1 cellular context compared by ENCODE assay signal in the genomic region with DNA sequence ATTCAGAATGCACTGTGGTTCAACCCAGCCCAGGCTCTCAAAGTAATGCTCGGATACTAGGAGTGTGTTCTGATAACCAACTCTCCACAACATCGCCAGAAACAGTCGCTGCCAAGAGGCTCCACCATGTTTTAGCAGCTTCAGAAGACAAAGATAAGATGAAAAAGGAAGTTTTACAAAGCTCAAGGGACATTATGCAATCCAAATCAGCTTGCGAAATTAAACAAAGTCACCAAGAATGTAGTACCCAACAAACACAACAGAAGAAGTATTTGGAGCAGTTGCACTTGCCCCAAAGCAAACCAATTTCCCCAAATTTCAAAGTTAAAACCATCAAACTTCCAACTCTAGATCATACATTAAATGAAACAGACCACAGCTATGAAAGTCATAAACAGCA.
TF ChIP-seq lines count a peak whose summit lies in the region.

No MANE protein-coding gene starts in this region.

TF ChIP-seq in GM23338, 12 proteins besides CTCF, POLR2A, EP300 and RAD21 (continued from another document):
- TF ChIP-seq, protein P1, sequence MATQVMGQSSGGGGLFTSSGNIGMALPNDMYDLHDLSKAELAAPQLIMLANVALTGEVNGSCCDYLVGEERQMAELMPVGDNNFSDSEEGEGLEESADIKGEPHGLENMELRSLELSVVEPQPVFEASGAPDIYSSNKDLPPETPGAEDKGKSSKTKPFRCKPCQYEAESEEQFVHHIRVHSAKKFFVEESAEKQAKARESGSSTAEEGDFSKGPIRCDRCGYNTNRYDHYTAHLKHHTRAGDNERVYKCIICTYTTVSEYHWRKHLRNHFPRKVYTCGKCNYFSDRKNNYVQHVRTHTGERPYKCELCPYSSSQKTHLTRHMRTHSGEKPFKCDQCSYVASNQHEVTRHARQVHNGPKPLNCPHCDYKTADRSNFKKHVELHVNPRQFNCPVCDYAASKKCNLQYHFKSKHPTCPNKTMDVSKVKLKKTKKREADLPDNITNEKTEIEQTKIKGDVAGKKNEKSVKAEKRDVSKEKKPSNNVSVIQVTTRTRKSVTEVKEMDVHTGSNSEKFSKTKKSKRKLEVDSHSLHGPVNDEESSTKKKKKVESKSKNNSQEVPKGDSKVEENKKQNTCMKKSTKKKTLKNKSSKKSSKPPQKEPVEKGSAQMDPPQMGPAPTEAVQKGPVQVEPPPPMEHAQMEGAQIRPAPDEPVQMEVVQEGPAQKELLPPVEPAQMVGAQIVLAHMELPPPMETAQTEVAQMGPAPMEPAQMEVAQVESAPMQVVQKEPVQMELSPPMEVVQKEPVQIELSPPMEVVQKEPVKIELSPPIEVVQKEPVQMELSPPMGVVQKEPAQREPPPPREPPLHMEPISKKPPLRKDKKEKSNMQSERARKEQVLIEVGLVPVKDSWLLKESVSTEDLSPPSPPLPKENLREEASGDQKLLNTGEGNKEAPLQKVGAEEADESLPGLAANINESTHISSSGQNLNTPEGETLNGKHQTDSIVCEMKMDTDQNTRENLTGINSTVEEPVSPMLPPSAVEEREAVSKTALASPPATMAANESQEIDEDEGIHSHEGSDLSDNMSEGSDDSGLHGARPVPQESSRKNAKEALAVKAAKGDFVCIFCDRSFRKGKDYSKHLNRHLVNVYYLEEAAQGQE (IDR thresholded peaks at IDR 0.05; ENCODE audit: unreplicated experiment): no peak
- no peak for TF ChIP-seq JUNB (IDR thresholded peaks at IDR 0.05; ENCODE audit: unreplicated experiment)
- TF ChIP-seq NANOG (IDR thresholded peaks at IDR 0.05; ENCODE audit: borderline replicate concordance): no peak
- TF ChIP-seq EZH2phosphoT487 (IDR thresholded peaks at IDR 0.05; ENCODE audit: unreplicated experiment): no peak
- no peak for TF ChIP-seq ZNF331 (CRISPR knock-in tag; IDR thresholded peaks at IDR 0.05; ENCODE audit: low read depth)
- TF ChIP-seq CREB1 (CRISPR knock-in tag; IDR thresholded peaks at IDR 0.05; ENCODE audit: low read depth): no peak
- no peak for TF ChIP-seq EZH2 (IDR thresholded peaks at IDR 0.05; ENCODE audit: low read depth, unreplicated experiment)
